In the genomic region with DNA sequence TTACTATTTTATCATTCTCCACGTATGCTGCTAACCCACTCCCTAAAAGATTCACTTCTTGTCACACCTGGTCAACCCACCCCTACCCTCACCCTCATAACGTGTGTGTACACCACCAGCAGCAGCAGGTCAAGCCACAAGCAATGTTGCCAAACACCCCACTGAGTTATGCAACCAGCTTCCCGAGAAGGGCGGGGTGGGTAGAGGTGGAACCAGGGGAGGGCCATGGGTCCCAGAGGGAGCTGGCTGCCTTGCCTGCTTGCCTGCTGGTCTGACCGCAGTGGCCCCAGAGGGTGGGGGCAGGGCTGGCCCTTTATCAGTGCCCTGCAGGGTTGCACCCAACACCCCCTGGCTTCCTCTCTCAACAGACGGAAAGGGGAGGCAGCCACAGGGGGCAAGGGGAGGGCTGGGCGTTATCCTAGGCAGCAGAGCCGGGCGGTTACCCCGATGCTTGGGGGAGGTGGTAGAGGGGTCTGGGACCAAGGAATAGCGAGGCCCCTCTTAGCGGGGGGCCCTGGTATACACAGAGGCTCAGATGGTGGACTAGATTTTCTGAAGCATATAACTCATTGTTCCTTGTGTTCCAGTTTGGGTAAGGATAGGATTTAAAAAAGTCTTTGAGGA, we compare ENCODE assay signal across 8 cellular contexts. TPM values are rescaled to one million over a fixed set of nuclear protein-coding genes. Genes with fewer than 3 reads are reported as not detected.
A peak's percentile ranks its signal among the peaks of the same experiment; 100 is the strongest.
DNase-seq lines count a peak whose midpoint lies in the region; ATAC-seq and TF ChIP-seq lines count a peak whose summit lies in the region.

No MANE protein-coding gene starts in this region.

- no peak overlapping the region for H3K4me3 Mint-ChIP-seq in endodermal cell
- peak overlapping the region in 1 of 10 donors; percentile 11 for H3K4me3 Mint-ChIP-seq in naive thymus-derived CD4-positive, alpha-beta T cell

- H3K9me3 ChIP-seq in endodermal cell (ENCODE audit: control insufficient read depth, low read length), result no peaks in the 10 kb centered on the region
- H3K9me3 ChIP-seq in naive thymus-derived CD4-positive, alpha-beta T cell (ENCODE audit: control insufficient read depth in 2 of 3, low read length in 3 of 3), result no peaks in the 10 kb centered on the region

- H3K9me3 Mint-ChIP-seq in endodermal cell, result no peaks in the 10 kb centered on the region
- H3K9me3 Mint-ChIP-seq in naive thymus-derived CD4-positive, alpha-beta T cell, result no peaks in the 10 kb centered on the region

- no peak overlapping the region for H3K27ac ChIP-seq in endodermal cell (ENCODE audit: low read depth, low read length)
- no peak overlapping the region for H3K27ac ChIP-seq in naive thymus-derived CD4-positive, alpha-beta T cell (ENCODE audit: low read depth, low read length)

- POLR2A ChIA-PET in naive thymus-derived CD4-positive, alpha-beta T cell (lab: Charles Lee), result no interaction called here

- no peaks in the 10 kb centered on the region for H3K36me3 ChIP-seq in endodermal cell (ENCODE audit: control insufficient read depth, insufficient read depth, low read length)
- no peaks in the 10 kb centered on the region for H3K36me3 ChIP-seq in naive thymus-derived CD4-positive, alpha-beta T cell (ENCODE audit: control insufficient read depth in 2 of 3, insufficient read depth in 3 of 3, low read length in 3 of 3)

- H3K4me1 Mint-ChIP-seq in endodermal cell, result peaks cover 48% of the 10 kb centered on the region
- peaks cover 0 to 37% (median 16%) of the 10 kb centered on the region in 7 donors for H3K4me1 Mint-ChIP-seq in naive thymus-derived CD4-positive, alpha-beta T cell

- no peak overlapping the region for H3K9ac ChIP-seq in endodermal cell (ENCODE audit: extremely low read depth, low read length, poor library complexity, severe bottlenecking)

- no peaks in the 10 kb centered on the region for H3K27me3 ChIP-seq in endodermal cell (ENCODE audit: control insufficient read depth, insufficient read depth, low read length, poor library complexity, severe bottlenecking)
- H3K27me3 ChIP-seq in naive thymus-derived CD4-positive, alpha-beta T cell (ENCODE audit: control insufficient read depth in 2 of 2, insufficient read depth in 2 of 2, low read length in 2 of 2), result peaks cover 9 to 19% of the 10 kb centered on the region in 2 donors

- DNase-seq in EL, result peak; percentile 41
- peak; percentile 64 for DNase-seq in NCI-H460 (ENCODE audit: extremely low read depth, low read depth)
- DNase-seq in endodermal cell, result peak; percentile 85
- peak in 1 of 9 donors; percentile 20 for DNase-seq in naive thymus-derived CD4-positive, alpha-beta T cell
- no peak for DNase-seq in SHP77 (lab: John Stamatoyannopoulos, UW)
- DNase-seq in NCI-H748 (lab: John Stamatoyannopoulos, UW; ENCODE audit: unreplicated experiment), result no peak
- DNase-seq in stimulated activated naive CD4-positive, alpha-beta T cell (lab: John Stamatoyannopoulos, UW), result no peak

- intact Hi-C loops in naive thymus-derived CD4-positive, alpha-beta T cell (cut with micrococcal nuclease), result no loop called here

- H3K4me1 ChIP-seq in endodermal cell (ENCODE audit: control insufficient read depth, insufficient read depth, low read length), result peaks cover 19% of the 10 kb centered on the region
- H3K4me1 ChIP-seq in naive thymus-derived CD4-positive, alpha-beta T cell (ENCODE audit: control insufficient read depth in 2 of 2, insufficient read depth in 2 of 2, low read length in 2 of 2), result peaks cover 0 to 8% of the 10 kb centered on the region in 2 donors

- H3K4me3 ChIP-seq in endodermal cell (ENCODE audit: low read length), result no peak overlapping the region
- H3K4me3 ChIP-seq in naive thymus-derived CD4-positive, alpha-beta T cell (ENCODE audit: low read length), result no peak overlapping the region

- H3K36me3 Mint-ChIP-seq in endodermal cell (ENCODE audit: low read depth), result no peaks in the 10 kb centered on the region
- no peaks in the 10 kb centered on the region for H3K36me3 Mint-ChIP-seq in naive thymus-derived CD4-positive, alpha-beta T cell

- 55 to 56% methylated on average over 3 to 12 of the region's 12 CpGs for WGBS in endodermal cell (ENCODE audit: insufficient coverage in 1 of 2, insufficient read length in 1 of 2), 2 experiments

- no peak overlapping the region for H3K27ac Mint-ChIP-seq in endodermal cell
- no peak overlapping the region for H3K27ac Mint-ChIP-seq in naive thymus-derived CD4-positive, alpha-beta T cell

- peaks cover 9% of the 10 kb centered on the region for H3K27me3 Mint-ChIP-seq in endodermal cell (ENCODE audit: insufficient read depth)
- peaks cover 34 to 62% (median 42%) of the 10 kb centered on the region in 5 donors for H3K27me3 Mint-ChIP-seq in naive thymus-derived CD4-positive, alpha-beta T cell

- ATAC-seq in naive thymus-derived CD4-positive, alpha-beta T cell, result peak; percentile 74
- ATAC-seq in GM19328 (IDR thresholded peaks at IDR 0.05; ENCODE audit: unreplicated experiment), result no peak

- no peak for TF ChIP-seq CTCF in endodermal cell (conservative IDR thresholded peaks at IDR 0.05)

- CTCF ChIA-PET in naive thymus-derived CD4-positive, alpha-beta T cell (lab: Charles Lee), result interaction anchor here (1.4 kb wide), 1 partner anchor 10 kb away, joined by 3 read pairs; no protein-coding TSS in a partner anchor

RNA-seq across cellular contexts. Expression of a gene that starts 3.5 kb away (rescaled TPM):
- total RNA-seq in NCI-H460 (2014; rRNA removed; shearing (Covaris generic)), result 0.69 and 0.72 TPM in 2 replicates
- polyA plus RNA-seq in NCI-H460 (2014; cell fraction: nucleus; rRNA removed), result 0.16 and 0.96 TPM in 2 replicates
- total RNA-seq in endodermal cell, result 1 to 10 TPM; 2.7 TPM
- polyA plus RNA-seq in endodermal cell (2013, experiment 1 of 2), result 1.8 TPM
- polyA plus RNA-seq in endodermal cell (2013, experiment 2 of 2), result 1.6 TPM
- 10 to 100 TPM in 1 of 5 experiments, 1 to 10 TPM in 1, not detected in 3; 2.0 to 23.3 TPM for total RNA-seq in naive thymus-derived CD4-positive, alpha-beta T cell
- polyA plus RNA-seq in naive thymus-derived CD4-positive, alpha-beta T cell, result under 1 TPM in 1 of 2 donors, not detected in 1; 0.61 TPM

RNA-seq across cellular contexts. Expression of a gene that starts 20.6 kb away (rescaled TPM):
- 293 and 294 TPM in 2 replicates for total RNA-seq in NCI-H460 (2014; rRNA removed; shearing (Covaris generic))
- 98.1 and 188 TPM in 2 replicates for polyA plus RNA-seq in NCI-H460 (2014; cell fraction: nucleus; rRNA removed)
- 100 to 1,000 TPM; 153 to 183 TPM for total RNA-seq in endodermal cell
- polyA plus RNA-seq in endodermal cell (2013, experiment 1 of 2), result 138 TPM
- 134 TPM for polyA plus RNA-seq in endodermal cell (2013, experiment 2 of 2)
- 100 to 1,000 TPM in 1 of 5 experiments, 10 to 100 TPM in 4; 47.5 to 141 (median 80.0) TPM for total RNA-seq in naive thymus-derived CD4-positive, alpha-beta T cell
- 100 to 1,000 TPM; 131 to 171 TPM for polyA plus RNA-seq in naive thymus-derived CD4-positive, alpha-beta T cell

RNA-seq across cellular contexts. Expression of a gene that starts 23.8 kb away (rescaled TPM):
- 612 and 670 TPM in 2 replicates for total RNA-seq in NCI-H460 (2014; rRNA removed; shearing (Covaris generic))
- 503 and 568 TPM in 2 replicates for polyA plus RNA-seq in NCI-H460 (2014; cell fraction: nucleus; rRNA removed)
- total RNA-seq in endodermal cell, result 1,000 to 10,000 TPM; 2,414 to 2,488 TPM
- polyA plus RNA-seq in endodermal cell (2013, experiment 1 of 2), result 3,140 TPM
- 2,763 TPM for polyA plus RNA-seq in endodermal cell (2013, experiment 2 of 2)
- total RNA-seq in naive thymus-derived CD4-positive, alpha-beta T cell, result 1,000 to 10,000 TPM; 1,019 to 1,660 (median 1,193) TPM
- polyA plus RNA-seq in naive thymus-derived CD4-positive, alpha-beta T cell, result 1,000 to 10,000 TPM in 1 of 2 donors, 100 to 1,000 TPM in 1; 933 to 1,045 TPM

RNA-seq across cellular contexts. Expression of a gene that starts 24.4 kb away (rescaled TPM):
- total RNA-seq in NCI-H460 (2014; rRNA removed; shearing (Covaris generic)), result 41.6 and 48.5 TPM in 2 replicates
- polyA plus RNA-seq in NCI-H460 (2014; cell fraction: nucleus; rRNA removed), result 33.3 and 40.5 TPM in 2 replicates
- 100 to 1,000 TPM; 230 to 341 TPM for total RNA-seq in endodermal cell
- polyA plus RNA-seq in endodermal cell (2013, experiment 1 of 2), result 106 TPM
- polyA plus RNA-seq in endodermal cell (2013, experiment 2 of 2), result 117 TPM
- total RNA-seq in naive thymus-derived CD4-positive, alpha-beta T cell, result 100 to 1,000 TPM in 1 of 5 experiments, 10 to 100 TPM in 4; 40.3 to 133 (median 77.2) TPM
- polyA plus RNA-seq in naive thymus-derived CD4-positive, alpha-beta T cell, result 10 to 100 TPM; 28.2 to 34.5 TPM

RNA-seq across cellular contexts. Expression of a gene that starts 60.0 kb away (rescaled TPM):
- not detected in 2 replicates for total RNA-seq in NCI-H460 (2014; rRNA removed; shearing (Covaris generic))
- not detected in 2 replicates for polyA plus RNA-seq in NCI-H460 (2014; cell fraction: nucleus; rRNA removed)
- total RNA-seq in endodermal cell, result not detected
- polyA plus RNA-seq in endodermal cell (2013, experiment 1 of 2), result 0.11 TPM
- not detected for polyA plus RNA-seq in endodermal cell (2013, experiment 2 of 2)
- 10 to 100 TPM in 1 of 5 experiments, 1 to 10 TPM in 2, not detected in 2; 1.2 to 13.1 (median 3.9) TPM for total RNA-seq in naive thymus-derived CD4-positive, alpha-beta T cell
- not detected for polyA plus RNA-seq in naive thymus-derived CD4-positive, alpha-beta T cell

Comparison
In these comparisons a context has a peak if more than half of its experiments do, and no peak if none do; other contexts are left out.
1. DNase-seq: peak in EL (single experiment), NCI-H460 (single experiment) and endodermal cell (single experiment); none in SHP77 (0 of 2), NCI-H748 (single experiment) and stimulated activated naive CD4-positive, alpha-beta T cell (0 of 6).